In genomic region chr20:37547912-37548311, GRCh38 we compare ENCODE assay signal across 11 cellular contexts. TPM values are rescaled to one million over a fixed set of nuclear protein-coding genes. Genes with fewer than 3 reads are reported as not detected.
"Had no signal": no experiment of that assay in that cellular context is flagged by ENCODE, and none has a peak within 500 bp of the region (broad histone marks: within the 10 kb centered on the region; RNA-seq: fewer than 3 reads in every experiment).

No MANE protein-coding gene starts in this region.

- DNase-seq: GM23248, GOT3, H7, HFFc6, KBM-7 had no signal

- ATAC-seq: HCT116, HepG2 had no signal

- H3K36me3 ChIP-seq: HAP-1 had no signal

- H3K4me3 ChIP-seq: GM23248, HAP-1 had no signal

- H3K4me3 Mint-ChIP-seq: HFFc6, IgD-negative memory B cell had no signal

- H3K9me3 ChIP-seq: HAP-1 had no signal

- H3K27ac Mint-ChIP-seq: HFFc6, IgD-negative memory B cell had no signal

- H3K36me3 Mint-ChIP-seq: IgD-negative memory B cell had no signal

- H3K4me1 ChIP-seq: HAP-1 had no signal

RNA-seq across cellular contexts. Expression of gene NNAT, which starts 26.9 kb away (rescaled TPM):
- total RNA-seq: GM23248, H4, HepG2, HFFc6, HT1080 had no signal
